In the genomic region with DNA sequence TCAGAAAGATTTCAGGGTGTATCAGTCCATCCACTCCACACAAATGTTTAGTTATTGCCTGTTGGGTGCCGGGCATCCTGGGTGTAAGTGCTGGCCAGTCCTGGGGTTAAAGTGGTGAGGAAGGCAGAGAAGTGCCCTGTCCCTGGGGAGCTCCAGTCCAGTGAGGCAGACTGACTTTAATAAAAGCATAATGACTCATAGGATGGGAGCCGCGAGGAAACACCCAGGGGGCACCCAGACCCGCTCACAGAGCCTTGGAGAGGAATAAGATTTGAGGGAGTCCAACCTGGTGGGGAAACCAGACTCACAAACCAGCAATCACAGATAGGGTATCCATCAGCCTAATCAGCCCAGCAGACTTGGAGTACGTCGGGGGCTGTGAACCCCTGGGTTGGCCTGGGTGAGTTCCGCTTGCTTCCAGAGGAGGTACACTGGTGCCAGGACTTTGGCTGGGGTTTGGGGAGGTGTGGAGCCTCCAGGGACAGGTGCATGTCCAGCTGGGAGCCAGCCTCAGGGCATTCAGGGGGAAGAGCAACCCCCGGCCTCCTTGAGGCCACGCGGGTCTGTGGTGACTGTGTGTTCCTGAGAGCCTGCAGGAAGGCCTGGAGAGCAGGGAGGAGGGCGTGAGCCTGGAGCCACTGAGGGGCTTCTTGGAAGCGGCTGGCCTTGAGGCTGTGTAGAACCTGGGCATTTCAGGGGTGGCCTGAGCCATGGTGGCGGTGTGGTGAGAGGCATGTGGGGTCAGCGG, we compare ENCODE assay signal across 1 cellular context.
A peak's percentile ranks its signal among the peaks of the same experiment; 100 is the strongest.
TF ChIP-seq lines count a peak whose summit lies in the region.

No MANE protein-coding gene starts in this region.

TF ChIP-seq in IMR-90, 13 proteins besides CTCF, POLR2A, EP300 and RAD21:
- TF ChIP-seq CHD1 (IDR thresholded peaks at IDR 0.05; ENCODE audit: low read depth, low read length) (no peak), RCOR1 (IDR thresholded peaks at IDR 0.05; ENCODE audit: insufficient replicate concordance, low read length) (no peak), CEBPB (IDR thresholded peaks at IDR 0.05; ENCODE audit: low read depth, low read length) (no peak), FOS (IDR thresholded peaks at IDR 0.05; ENCODE audit: low read depth, low read length) (0 out of 2 replicates have a peak, but pooled peaks have one; percentile 34), BHLHE40 (IDR thresholded peaks at IDR 0.05; ENCODE audit: low read depth, low read length) (no peak)
